In the genomic region with DNA sequence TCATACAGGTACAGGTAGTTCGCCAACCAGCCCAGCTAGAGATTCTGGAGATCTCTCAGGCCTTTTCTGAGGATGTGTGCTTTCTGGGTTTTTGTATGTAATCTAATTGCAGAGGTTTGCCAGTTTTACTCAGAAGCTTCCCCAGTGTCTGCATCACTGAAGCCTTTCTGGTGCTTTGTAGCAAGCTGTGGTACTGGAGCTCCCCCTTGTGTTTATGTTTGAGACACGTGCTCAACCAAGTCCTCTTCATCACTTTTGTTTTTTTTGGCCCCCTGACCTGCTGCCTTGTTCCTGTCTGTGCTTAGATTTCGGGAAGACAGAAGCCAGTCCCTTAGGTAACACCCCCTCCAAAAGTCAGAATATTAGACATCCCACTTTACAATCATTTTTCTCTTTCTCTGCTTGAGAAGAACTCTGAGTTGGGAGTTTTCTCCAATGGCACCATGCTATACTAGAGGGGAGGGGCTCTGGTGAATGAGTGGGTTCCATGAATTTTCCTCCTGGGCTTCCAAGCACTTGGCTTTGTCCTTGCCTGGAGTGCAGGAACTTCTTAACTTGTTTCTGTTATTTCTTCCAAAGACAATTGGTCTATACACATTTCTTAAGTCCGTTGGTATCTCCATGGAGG, we compare ENCODE assay signal across 8 cellular contexts.
DNase-seq lines count a peak whose midpoint lies in the region; ATAC-seq lines count a peak whose summit lies in the region.

No MANE protein-coding gene starts in this region.

- peaks cover 4% of the 10 kb centered on the region for H3K36me3 Mint-ChIP-seq in T-helper 17 cell (ENCODE audit: low read depth)

- H3K9me3 ChIP-seq in T-helper 17 cell (ENCODE audit: control insufficient read depth, low read length, poor library complexity, severe bottlenecking) = no peaks in the 10 kb centered on the region

- no peaks in the 10 kb centered on the region for H3K4me1 Mint-ChIP-seq in T-helper 17 cell

- H3K27me3 Mint-ChIP-seq in T-helper 17 cell = peaks cover 6% of the 10 kb centered on the region

- no peak overlapping the region for H3K4me3 Mint-ChIP-seq in T-helper 17 cell

- H3K27ac Mint-ChIP-seq in T-helper 17 cell = no peak overlapping the region

- peak; percentile 78 for DNase-seq in DMS53 (lab: John Stamatoyannopoulos, UW)
- DNase-seq in NCI-H446 treated with DMSO at 0.1 percent for 48 hours (lab: John Stamatoyannopoulos, UW) = peak; percentile 50
- DNase-seq in amniotic stem cell (lab: John Stamatoyannopoulos, UW) = peak; percentile 5
- DNase-seq in iPS DF 4.7 (ENCODE audit: extremely low read depth, low spot score) = peak; percentile 84
- peak; percentile 71 for DNase-seq in stromal cell of bone marrow (ENCODE audit: low read depth)
- DNase-seq in T-helper 17 cell = no peak

- ATAC-seq in GM19351 (IDR thresholded peaks at IDR 0.05; ENCODE audit: unreplicated experiment) (peak; percentile 96), HG03342 (IDR thresholded peaks at IDR 0.05; ENCODE audit: unreplicated experiment) (peak; percentile 94), T-helper 17 cell (no peak)

Comparison
In these comparisons a context has a peak if more than half of its experiments do, and no peak if none do; other contexts are left out.
1. DNase-seq: peak in DMS53 (single experiment), NCI-H446 treated with DMSO at 0.1 percent for 48 hours (single experiment), amniotic stem cell (single experiment), iPS DF 4.7 (single experiment) and stromal cell of bone marrow (single experiment); none in T-helper 17 cell (0 of 3).